ENCODE assay signal across 24 cellular contexts in the genomic region with DNA sequence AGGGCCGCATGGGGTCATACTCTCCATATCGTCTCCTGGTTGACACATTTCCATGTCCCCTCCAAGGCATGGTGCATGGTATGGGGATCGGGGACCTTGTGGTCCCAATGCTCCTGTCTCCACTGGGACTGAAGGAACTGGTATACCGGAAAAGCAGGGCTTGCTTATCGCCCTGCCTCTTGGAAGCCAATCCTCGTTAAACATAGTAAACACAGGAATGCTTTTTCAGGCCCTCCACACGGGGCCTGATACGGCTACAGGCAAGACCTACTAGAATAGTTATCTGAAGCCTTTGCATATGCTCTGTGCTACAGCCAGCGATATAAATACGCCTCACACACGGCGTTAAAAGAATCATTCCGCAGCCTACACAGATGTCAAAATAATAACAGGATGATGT.
"Had no signal": no experiment of that assay in that cellular context is flagged by ENCODE, and none has a peak within 500 bp of the region (broad histone marks: within the 10 kb centered on the region; RNA-seq: fewer than 3 reads in every experiment).

No MANE protein-coding gene starts in this region.

- H3K36me3 ChIP-seq: breast epithelium had no signal

- DNase-seq: activated CD4-positive, alpha-beta T cell treated with anti-CD3 and anti-CD28 coated beads for 4 hours; activated CD8-positive, alpha-beta memory T cell treated with anti-CD3 and anti-CD28 coated beads, Interleukin-2, amount 50 U/mL, for 4 hours; activated CD8-positive, alpha-beta T cell treated with anti-CD3 and anti-CD28 coated beads for 36 hours; activated naive CD4-positive, alpha-beta T cell treated with anti-CD3 and anti-CD28 coated beads, Interleukin-2, amount 50 U/mL, for 16 hours; aorta; central memory CD4-positive, alpha-beta T cell; NCI-H1092; NCI-H1417; NCI-H1930; NCI-H345; NCI-H510A; NCI-H526 treated with DMSO at 0.1 percent for 48 hours; NCI-H82; RPMI8226; T-cell; T-helper 2 cell; T1000 had no signal

- H3K4me3 ChIP-seq: breast epithelium, SK-N-MC had no signal

- H3K4me1 Mint-ChIP-seq: T-cell had no signal

- H3K27me3 Mint-ChIP-seq: activated CD8-positive, alpha-beta T cell treated with anti-CD3 and anti-CD28 coated beads for 36 hours had no signal

- H3K4me1 ChIP-seq: breast epithelium had no signal

- H3K27ac Mint-ChIP-seq: activated CD8-positive, alpha-beta T cell treated with anti-CD3 and anti-CD28 coated beads for 36 hours; T-cell had no signal

- H3K27me3 ChIP-seq: breast epithelium had no signal

- H3K27ac ChIP-seq: breast epithelium, KMS-11, SK-N-MC, VCaP had no signal

- H3K36me3 Mint-ChIP-seq: T-cell had no signal

- H3K4me2 ChIP-seq: KMS-11 had no signal

- H3K4me3 Mint-ChIP-seq: activated CD8-positive, alpha-beta T cell treated with anti-CD3 and anti-CD28 coated beads for 36 hours; T-cell had no signal

- ATAC-seq: activated CD4-positive, CD25-positive, alpha-beta regulatory T cell treated with anti-CD3 and anti-CD28 coated beads, Interleukin-2, amount 50 U/mL, for 24 hours; activated CD8-positive, alpha-beta T cell treated with anti-CD3 and anti-CD28 coated beads for 36 hours; Panc1; Right ventricle myocardium inferior; T-cell had no signal
